1 cellular context compared by ENCODE assay signal in genomic region chr1:11929849-11930248, GRCh38.
A peak's percentile ranks its signal among the peaks of the same experiment; 100 is the strongest.
TF ChIP-seq lines count a peak whose summit lies in the region.

No MANE protein-coding gene starts in this region.

TF ChIP-seq in HepG2, 621 proteins besides CTCF, POLR2A, EP300 and RAD21 (continued from another document and continues in another):
- no peak for TF ChIP-seq ETS1 (CRISPR knock-in tag; IDR thresholded peaks at IDR 0.05)
- TF ChIP-seq ZNF224 (CRISPR knock-in tag; IDR thresholded peaks at IDR 0.05) = no peak
- TF ChIP-seq HIVEP1 (CRISPR knock-in tag; IDR thresholded peaks at IDR 0.05) = no peak
- TF ChIP-seq ZXDC (CRISPR knock-in tag; IDR thresholded peaks at IDR 0.05) = no peak
- TF ChIP-seq ZNF407 (CRISPR knock-in tag; IDR thresholded peaks at IDR 0.05; ENCODE audit: not compliant biosample characterization) = no peak
- TF ChIP-seq BHLHE40 (IDR thresholded peaks at IDR 0.05; ENCODE audit: low read length) = peak; percentile 99
- TF ChIP-seq ZSCAN5A (CRISPR knock-in tag; IDR thresholded peaks at IDR 0.05; ENCODE audit: borderline replicate concordance) = no peak
- no peak for TF ChIP-seq RARG (CRISPR knock-in tag; IDR thresholded peaks at IDR 0.05; ENCODE audit: low read depth)
- TF ChIP-seq AKNA (CRISPR knock-in tag; IDR thresholded peaks at IDR 0.05; ENCODE audit: borderline replicate concordance) = no peak
- TF ChIP-seq ZNF276 (CRISPR knock-in tag; IDR thresholded peaks at IDR 0.05; ENCODE audit: low read depth) = no peak; the same call in 1 of the 2 replicates
- no peak for TF ChIP-seq ZSCAN25 (CRISPR knock-in tag; IDR thresholded peaks at IDR 0.05)
- no peak for TF ChIP-seq ADNP (CRISPR knock-in tag; IDR thresholded peaks at IDR 0.05)
- peak; percentile 73; the same call in 1 of the 2 replicates for TF ChIP-seq ARNTL (CRISPR knock-in tag; IDR thresholded peaks at IDR 0.05)
- TF ChIP-seq NAIF1 (CRISPR knock-in tag; IDR thresholded peaks at IDR 0.05; ENCODE audit: borderline replicate concordance) = no peak
- peak; percentile 49; the same call in 1 of the 2 replicates for TF ChIP-seq TARDBP (CRISPR knock-in tag; IDR thresholded peaks at IDR 0.05)
- TF ChIP-seq ZNF788 (CRISPR knock-in tag; IDR thresholded peaks at IDR 0.05; ENCODE audit: borderline replicate concordance) = no peak
- no peak for TF ChIP-seq ZFAT (CRISPR knock-in tag; conservative IDR thresholded peaks at IDR 0.05)
- no peak for TF ChIP-seq SMYD3 (CRISPR knock-in tag; IDR thresholded peaks at IDR 0.05)
- no peak for TF ChIP-seq RFX1 (IDR thresholded peaks at IDR 0.05)
- TF ChIP-seq CC2D1A (CRISPR knock-in tag; IDR thresholded peaks at IDR 0.05) = no peak
- TF ChIP-seq REST (IDR thresholded peaks at IDR 0.05; ENCODE audit: borderline replicate concordance in 1 of 2, low read depth in 1 of 2, low read length in 2 of 2) = no peak
